Comparison of ENCODE assay signal across 5 cellular contexts in genomic region chr17:36201506-36201905, GRCh38. TPM values are rescaled to one million over a fixed set of nuclear protein-coding genes. Genes with fewer than 3 reads are reported as not detected.
"Had no signal": no experiment of that assay in that cellular context is flagged by ENCODE, and none has a peak within 500 bp of the region (broad histone marks: within the 10 kb centered on the region; RNA-seq: fewer than 3 reads in every experiment).

No MANE protein-coding gene starts in this region.

RNA-seq across cellular contexts. Expression of gene CCL3L1, which starts 4.9 kb away (rescaled TPM):
- total RNA-seq: kidney epithelial cell, left ventricle myocardium superior had no signal

RNA-seq across cellular contexts. Expression of gene CCL4L2, which starts 9.4 kb away (rescaled TPM):
- total RNA-seq: body of pancreas, kidney epithelial cell, left ventricle myocardium superior, neural crest cell had no signal

RNA-seq across cellular contexts. Expression of gene TBC1D3B, which starts 25.1 kb away (rescaled TPM):
- total RNA-seq: body of pancreas, kidney epithelial cell, skeletal muscle tissue had no signal
